Comparison of ENCODE assay signal across 28 cellular contexts in genomic region chr17:75630071-75630917, GRCh38. TPM values are rescaled to one million over a fixed set of nuclear protein-coding genes. Genes with fewer than 3 reads are reported as not detected.
A peak's percentile ranks its signal among the peaks of the same experiment; 100 is the strongest.
DNase-seq lines count a peak whose midpoint lies in the region; ATAC-seq, FAIRE-seq and TF ChIP-seq lines count a peak whose summit lies in the region.
"Had no signal": no experiment of that assay in that cellular context is flagged by ENCODE, and none has a peak within 500 bp of the region (broad histone marks: within the 10 kb centered on the region; RNA-seq: fewer than 3 reads in every experiment).

No MANE protein-coding gene starts in this region.

- no peak for ATAC-seq in GM18858 (IDR thresholded peaks at IDR 0.05; ENCODE audit: unreplicated experiment)
- ATAC-seq: GM23338 had no signal

- CTCF ChIA-PET in HEK293 (lab: Yijun Ruan, JAX), result interaction anchor here (0.9 to 10.6 kb wide), 9 partner anchors 11 to 118 kb away, joined by 3 to 410 read pairs (median 4); a partner anchor contains a TSS

- no peak for TF ChIP-seq POLR2A in spleen (IDR thresholded peaks at IDR 0.05)

- WGBS in spleen, 5 donors, result 84 to 92% (median 87%) methylated on average over 16 to 26 of the region's 26 CpGs

- H3K4me3 ChIP-seq in HEK293 (ENCODE audit: low read depth, low read length), result no peak overlapping the region
- no peak overlapping the region for H3K4me3 ChIP-seq in kidney (ENCODE audit: low read length in 2 of 2)
- no peak overlapping the region for H3K4me3 ChIP-seq in spleen
- H3K4me3 ChIP-seq: GM23338, MG63, PC-9 had no signal

- H3K36me3 ChIP-seq in HEK293 (ENCODE audit: control insufficient read depth in 2 of 2, insufficient read depth in 1 of 2, low read length in 2 of 2) (peaks cover 0 to 56% of the 10 kb centered on the region in 2 experiments; a peak in 1 of 3 replicates), kidney (ENCODE audit: control insufficient read depth in 1 of 2, insufficient read depth in 2 of 2, low read length in 2 of 2) (peaks cover 2 to 16% of the 10 kb centered on the region in 2 donors), spleen (peaks cover 0 to 65% (median 31%) of the 10 kb centered on the region in 6 donors)

- TF ChIP-seq CTCF in HEK293 (tag by site-specific recombination; IDR thresholded peaks at IDR 0.05) (no peak), kidney (IDR thresholded peaks at IDR 0.05; ENCODE audit: borderline replicate concordance, extremely low read depth, insufficient read depth) (no peak), spleen (IDR thresholded peaks at IDR 0.05 in 8 of 11, conservative IDR thresholded peaks at IDR 0.05 in 3 of 11) (no peak), chondrocyte (IDR thresholded peaks at IDR 0.05) (no peak)

- H3K4me1 ChIP-seq in HEK293 (ENCODE audit: control insufficient read depth, insufficient read depth, low read length) (peaks cover 11% of the 10 kb centered on the region), kidney (ENCODE audit: control insufficient read depth in 1 of 2, insufficient read depth in 1 of 2, low read depth in 1 of 2, low read length in 2 of 2) (peaks cover 8 to 16% of the 10 kb centered on the region in 2 donors), spleen (peaks cover 14 to 29% (median 21%) of the 10 kb centered on the region in 6 donors)

- FAIRE-seq in kidney (lab: Jason Lieb, UNC), result no peak
- FAIRE-seq: A204.1, GM18507 had no signal

- DNase-seq in kidney (peak; percentile 60), spleen (peak; percentile 64), chondrocyte (ENCODE audit: low spot score) (no peak)
- DNase-seq: AML-193; C1 segment of cervical spinal cord; CD4-positive, alpha-beta memory T cell; COR-L47; DMS53; H9; HFFc6; KG1; MG63; NCI-H1694; NCI-H2029 treated with DMSO at 0.1 percent for 48 hours; NCI-H446 treated with DMSO at 0.1 percent for 48 hours; NCI-H526 treated with DMSO at 0.1 percent for 48 hours; PC-9; Right ventricle myocardium superior had no signal

- no peaks in the 10 kb centered on the region for H3K9me3 ChIP-seq in HEK293 (ENCODE audit: control insufficient read depth, insufficient read depth, low read depth, low read length)
- no peaks in the 10 kb centered on the region for H3K9me3 ChIP-seq in kidney (ENCODE audit: control insufficient read depth in 1 of 2, low read length in 2 of 2)
- no peaks in the 10 kb centered on the region for H3K9me3 ChIP-seq in spleen
- H3K9me3 ChIP-seq: MG63 had no signal

- no peak overlapping the region for H3K9ac ChIP-seq in kidney (ENCODE audit: low read length in 2 of 2)

- no peak overlapping the region for H3K27ac Mint-ChIP-seq in chondrocyte (ENCODE audit: unreplicated experiment)
- H3K27ac Mint-ChIP-seq: GM23338, HFFc6 had no signal

- H3K9me3 Mint-ChIP-seq in chondrocyte (ENCODE audit: low read depth), result no peaks in the 10 kb centered on the region
- H3K9me3 Mint-ChIP-seq: CD4-positive, alpha-beta memory T cell; GM23338; H9; HFFc6 had no signal

- H3K27me3 Mint-ChIP-seq in chondrocyte (ENCODE audit: low read depth), result no peaks in the 10 kb centered on the region
- H3K27me3 Mint-ChIP-seq: CD4-positive, alpha-beta memory T cell had no signal

- no peaks in the 10 kb centered on the region for H3K27me3 ChIP-seq in spleen (replicated peaks in 1 of 7)
- H3K27me3 ChIP-seq: MG63 had no signal

- intact Hi-C loops in kidney (cut with DNase I), result no loop called here
- intact Hi-C loops in spleen (cut with DNase I; ENCODE audit: low total_unique reads), result no loop called here

- POLR2A ChIA-PET in HEK293 (lab: Yijun Ruan, JAX), result interaction anchor here (1.0 to 1.5 kb wide), 2 partner anchors 11 to 17 kb away, joined by 3 read pairs; no protein-coding TSS in a partner anchor

- peaks cover 18% of the 10 kb centered on the region for H3K4me1 Mint-ChIP-seq in chondrocyte (ENCODE audit: low read depth)

- H3K36me3 Mint-ChIP-seq in chondrocyte (ENCODE audit: low read depth), result no peaks in the 10 kb centered on the region

- H3K4me3 Mint-ChIP-seq in chondrocyte (ENCODE audit: unreplicated experiment), result no peak overlapping the region
- H3K4me3 Mint-ChIP-seq: CD4-positive, alpha-beta memory T cell; GM23338; H9; HFFc6 had no signal

- no peak overlapping the region for H3K27ac ChIP-seq in HEK293 (ENCODE audit: extremely low read depth, low read depth, low read length)
- H3K27ac ChIP-seq in kidney (ENCODE audit: low read depth in 2 of 2, low read length in 2 of 2), result no peak overlapping the region
- no peak overlapping the region for H3K27ac ChIP-seq in spleen
- H3K27ac ChIP-seq: PC-9 had no signal

TF ChIP-seq in HEK293, 187 proteins besides CTCF, POLR2A, EP300 and RAD21:
- TF ChIP-seq SETDB1 (IDR thresholded peaks at IDR 0.05; ENCODE audit: insufficient read length, low read length) (no peak), ZNF600 (tag by site-specific recombination; IDR thresholded peaks at IDR 0.05) (peak; percentile 66), ZNF416 (tag by site-specific recombination; IDR thresholded peaks at IDR 0.05) (no peak)

RNA-seq across cellular contexts. Expression of gene SMIM5, which starts 2.9 kb away (rescaled TPM):
- 8.0 TPM for total RNA-seq in kidney
- polyA plus RNA-seq in kidney (ENCODE audit: insufficient read depth, low read depth, low replicate concordance), result 63.0 TPM
- 1 to 10 TPM; 2.1 to 5.1 (median 3.4) TPM for total RNA-seq in spleen
- 1 to 10 TPM; 3.0 to 4.7 (median 4.7) TPM for polyA plus RNA-seq in spleen
- 0.23 to 0.29 TPM in 2 of 3 replicates, not detected in the other for total RNA-seq in chondrocyte
- total RNA-seq: CD4-positive, alpha-beta memory T cell; Daoy; G401; GM23338; HT1080; RPMI7951; SK-MEL-5 had no signal
- polyA plus RNA-seq: CD4-positive, alpha-beta memory T cell had no signal

RNA-seq across cellular contexts. Expression of gene RECQL5, which starts 36.7 kb away (rescaled TPM):
- total RNA-seq in kidney, result 51.6 TPM
- 40.0 TPM for polyA plus RNA-seq in kidney (ENCODE audit: insufficient read depth, low read depth, low replicate concordance)
- 10 to 100 TPM; 25.7 to 51.0 (median 37.6) TPM for total RNA-seq in spleen
- 10 to 100 TPM; 28.2 to 48.8 (median 47.4) TPM for polyA plus RNA-seq in spleen
- total RNA-seq in chondrocyte, result 20.4 to 30.4 TPM (median 21.1 TPM) in 3 replicates

RNA-seq across cellular contexts. Expression of gene SAP30BP, which starts 36.8 kb away (rescaled TPM):
- total RNA-seq in kidney, result 95.1 TPM
- polyA plus RNA-seq in kidney (ENCODE audit: insufficient read depth, low read depth, low replicate concordance), result 62.9 TPM
- 100 to 1,000 TPM in 3 of 7 donors, 10 to 100 TPM in 4; 71.6 to 110 (median 82.1) TPM for total RNA-seq in spleen
- polyA plus RNA-seq in spleen, result 10 to 100 TPM; 53.8 to 76.7 (median 70.4) TPM
- total RNA-seq in chondrocyte, result 59.9 to 91.8 TPM (median 67.5 TPM) in 3 replicates

RNA-seq across cellular contexts. Expression of gene MYO15B, which starts 42.7 kb away (rescaled TPM):
- 286 TPM for total RNA-seq in kidney
- 139 TPM for polyA plus RNA-seq in kidney (ENCODE audit: insufficient read depth, low read depth, low replicate concordance)
- 100 to 1,000 TPM; 203 to 569 (median 292) TPM for total RNA-seq in spleen
- 100 to 1,000 TPM; 123 to 551 (median 402) TPM for polyA plus RNA-seq in spleen
- total RNA-seq in chondrocyte, result 15.9 to 20.9 TPM (median 16.0 TPM) in 3 replicates
- total RNA-seq: RPMI7951 had no signal
